8 cellular contexts compared by ENCODE assay signal in genomic region chr1:220733090-220733569, GRCh38. TPM values are rescaled to one million over a fixed set of nuclear protein-coding genes. Genes with fewer than 3 reads are reported as not detected.
A peak's percentile ranks its signal among the peaks of the same experiment; 100 is the strongest.
DNase-seq lines count a peak whose midpoint lies in the region; ATAC-seq and TF ChIP-seq lines count a peak whose summit lies in the region.

No MANE protein-coding gene starts in this region.

- DNase-seq in GM12865 (ENCODE audit: low read depth) (peak; percentile 79), NCI-H1092 treated with DMSO at 0.1 percent for 48 hours (lab: John Stamatoyannopoulos, UW) (peak; percentile 80), T follicular helper cell (ENCODE audit: low read depth) (peak; percentile 58), adipocyte (ENCODE audit: low read depth) (peak; percentile 96), right atrium auricular region (ENCODE audit: low spot score) (peak; percentile 89), retina (peak; percentile 79), cerebellar nuclear complex (lab: John Stamatoyannopoulos, UW) (no peak)

- H3K27ac ChIP-seq in right atrium auricular region: peak overlapping the region; percentile 52 to 90

- H3K4me1 ChIP-seq in adipocyte (ENCODE audit: control insufficient read depth, insufficient read depth, low read length): peaks cover 41% of the 10 kb centered on the region
- peaks cover 0 to 15% of the 10 kb centered on the region in 2 donors for H3K4me1 ChIP-seq in right atrium auricular region

- TF ChIP-seq CTCF in GM12865 (IDR thresholded peaks at IDR 0.05; ENCODE audit: insufficient read depth, low read depth, low read length, missing control alignments) (peak; percentile 76), right atrium auricular region (IDR thresholded peaks at IDR 0.05) (peak; percentile 82 to 97)

- H3K9ac ChIP-seq in adipocyte (ENCODE audit: low read length): peak overlapping the region; percentile 77

- H3K27me3 ChIP-seq in adipocyte (replicated peaks; ENCODE audit: control insufficient read depth, insufficient read depth, low read length): no peaks in the 10 kb centered on the region
- H3K27me3 ChIP-seq in right atrium auricular region: no peaks in the 10 kb centered on the region

- peak; percentile 88 for ATAC-seq in HG02623 (IDR thresholded peaks at IDR 0.05; ENCODE audit: unreplicated experiment)

- H3K36me3 ChIP-seq in adipocyte (ENCODE audit: control insufficient read depth, insufficient read depth, low read length, severe bottlenecking): no peaks in the 10 kb centered on the region
- H3K36me3 ChIP-seq in right atrium auricular region: no peaks in the 10 kb centered on the region

- no peak overlapping the region for H3K4me3 ChIP-seq in GM12865 (ENCODE audit: low read depth, low read length)
- peak overlapping the region; percentile 64 for H3K4me3 ChIP-seq in adipocyte (ENCODE audit: low read length)
- H3K4me3 ChIP-seq in right atrium auricular region: peak overlapping the region; percentile 20 to 29

- H3K9me3 ChIP-seq in adipocyte (ENCODE audit: control insufficient read depth, low read length) (no peaks in the 10 kb centered on the region), right atrium auricular region (no peaks in the 10 kb centered on the region)

RNA-seq across cellular contexts. Expression of gene MTARC2, which starts 15.0 kb away (rescaled TPM):
- total RNA-seq in right atrium auricular region: 10 to 100 TPM; 13.6 to 23.6 TPM

RNA-seq across cellular contexts. Expression of gene C1orf115, which starts 43.0 kb away (rescaled TPM):
- total RNA-seq in right atrium auricular region: 10 to 100 TPM; 19.2 to 19.8 TPM

RNA-seq across cellular contexts. Expression of gene MTARC1, which starts 53.6 kb away (rescaled TPM):
- 1 to 10 TPM; 4.0 to 6.1 TPM for total RNA-seq in right atrium auricular region

Comparison
In these comparisons a context has a peak if more than half of its experiments do, and no peak if none do; other contexts are left out.
1. DNase-seq: peak in GM12865 (single experiment), NCI-H1092 treated with DMSO at 0.1 percent for 48 hours (single experiment), T follicular helper cell (single experiment), adipocyte (single experiment), right atrium auricular region (single experiment) and retina (single experiment); none in cerebellar nuclear complex (0 of 2).